In genomic region chr2:26959320-26959719, GRCh38 we compare ENCODE assay signal across 25 cellular contexts.
"Had no signal": no experiment of that assay in that cellular context is flagged by ENCODE, and none has a peak within 500 bp of the region (broad histone marks: within the 10 kb centered on the region; RNA-seq: fewer than 3 reads in every experiment).

No MANE protein-coding gene starts in this region.

- H3K27me3 ChIP-seq: colonic mucosa, right lobe of liver had no signal

- H3K36me3 ChIP-seq: colonic mucosa, esophagus muscularis mucosa, right lobe of liver, stomach, suprapubic skin, tibial nerve, uterus had no signal

- H3K9me3 ChIP-seq: colonic mucosa, esophagus muscularis mucosa, right lobe of liver, stomach, suprapubic skin, tibial nerve, uterus had no signal

- ATAC-seq: activated CD4-positive, alpha-beta T cell treated with anti-CD3 and anti-CD28 coated beads for 36 hours; activated T-cell treated with anti-CD3 and anti-CD28 coated beads, Interleukin-2, amount 50 U/mL, for 4 hours; left lobe of liver; naive thymus-derived CD4-positive, alpha-beta T cell; stimulated activated effector memory CD8-positive, alpha-beta T cell treated with anti-CD3 and anti-CD28 coated beads, Interleukin-12 subunit alpha, Interleukin-12 subunit beta, amount 100 ng/mL, for 72 hours had no signal

- H3K4me3 ChIP-seq: colonic mucosa, esophagus muscularis mucosa, hepatocyte, lung, right lobe of liver, stomach, suprapubic skin, tibial nerve, uterus had no signal

- H3K4me1 ChIP-seq: colonic mucosa, right lobe of liver, suprapubic skin, uterus had no signal

- DNase-seq: activated B cell treated with CpG ODN at 0.5 μM for 24 hours; activated CD4-positive, alpha-beta T cell treated with anti-CD3 and anti-CD28 coated beads for 36 hours; activated CD4-positive, alpha-beta T cell treated with anti-CD3 and anti-CD28 coated beads, Interleukin-2, amount 50 U/mL, for 4 hours; activated CD8-positive, alpha-beta memory T cell treated with anti-CD3 and anti-CD28 coated beads, Interleukin-2, amount 50 U/mL, for 48 hours; activated naive CD4-positive, alpha-beta T cell treated with Interleukin-2 at 50 U/mL for 16 hours; activated naive CD8-positive, alpha-beta T cell treated with anti-CD3 and anti-CD28 coated beads, Interleukin-2, amount 10 ng/mL, durations not matched to agents 7 days and 5 days; activated T-cell treated with anti-CD3 and anti-CD28 coated beads, Interleukin-2, amount 50 U/mL, for 4 hours; amniotic stem cell; colonic mucosa; glutamatergic neuron; immature natural killer cell; naive thymus-derived CD4-positive, alpha-beta T cell; posterior cingulate gyrus; right lobe of liver; small intestine; stimulated activated CD4-positive, alpha-beta T cell treated with anti-CD3 and anti-CD28 coated beads, Interleukin-2, amount 100 ng/mL, for 24 hours; stomach; uterus had no signal

- H3K27ac ChIP-seq: colonic mucosa, esophagus muscularis mucosa, hepatocyte, right lobe of liver, stomach, suprapubic skin, tibial nerve, uterus had no signal

- H3K4me2 ChIP-seq: hepatocyte had no signal
